In the genomic region with DNA sequence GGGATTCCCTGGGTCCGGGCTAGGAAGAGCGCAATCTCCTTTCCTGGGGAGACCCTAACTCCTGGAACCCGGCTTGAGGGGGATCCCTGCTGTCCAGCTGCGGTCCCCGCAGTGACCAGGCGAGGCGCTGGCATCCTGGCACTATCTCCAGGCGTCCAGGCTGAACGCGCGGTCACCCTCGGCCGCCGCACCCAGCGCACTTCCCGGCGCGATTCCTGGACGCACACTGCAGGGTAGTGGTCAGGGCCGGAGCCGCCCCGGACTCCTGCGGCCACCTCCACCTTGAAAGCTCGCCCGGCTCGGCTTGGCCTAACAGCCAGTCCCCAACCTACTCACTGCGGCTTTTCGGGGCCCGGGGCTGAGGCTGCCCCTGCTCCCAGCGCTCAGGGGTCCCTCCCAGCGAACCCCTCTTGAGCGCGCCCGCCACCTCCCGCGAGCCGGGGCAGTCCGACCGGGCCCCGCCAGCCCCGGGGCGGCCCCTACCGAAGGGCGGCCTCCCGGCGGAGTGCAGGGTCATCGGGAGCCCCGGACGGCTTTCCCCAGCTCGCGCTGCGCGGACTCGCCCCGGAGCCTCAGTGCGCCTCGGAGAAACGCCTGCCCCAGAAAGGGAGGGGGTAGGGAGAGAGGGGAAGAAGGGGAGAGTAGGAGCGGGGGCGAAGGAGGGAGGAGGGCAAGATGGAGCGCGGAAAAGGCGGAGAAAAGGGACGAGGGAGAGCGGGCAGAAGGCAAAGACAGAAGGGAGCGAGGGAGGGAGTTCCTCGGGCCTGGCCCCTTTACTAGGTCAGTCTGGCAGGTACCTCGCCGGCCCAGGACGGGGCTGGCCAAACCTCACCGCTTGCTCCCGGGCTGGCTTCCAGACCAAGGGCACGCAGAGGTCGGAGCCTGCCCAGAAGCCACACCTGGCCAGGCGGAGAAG, we compare ENCODE assay signal across 8 cellular contexts. TPM values are rescaled to one million over a fixed set of nuclear protein-coding genes. Genes with fewer than 3 reads are reported as not detected.
A peak's percentile ranks its signal among the peaks of the same experiment; 100 is the strongest.
DNase-seq lines count a peak whose midpoint lies in the region; ATAC-seq and TF ChIP-seq lines count a peak whose summit lies in the region.

No MANE protein-coding gene starts in this region.

- H3K27me3 Mint-ChIP-seq in CD8-positive, alpha-beta memory T cell = peaks cover 22 to 47% of the 10 kb centered on the region in 2 donors

- H3K4me3 ChIP-seq in duodenal mucosa (ENCODE audit: low read depth in 1 of 2, low read length in 2 of 2) (peak overlapping the region; percentile 66 to 77), lower lobe of right lung (peak overlapping the region; percentile 66)
- H3K4me3 ChIP-seq in CD8-positive, alpha-beta memory T cell (ENCODE audit: low read length) = no peak overlapping the region

- H3K9me3 ChIP-seq in duodenal mucosa (ENCODE audit: control insufficient read depth in 1 of 2, low read length in 2 of 2) = no peaks in the 10 kb centered on the region
- H3K9me3 ChIP-seq in lower lobe of right lung = no peaks in the 10 kb centered on the region
- H3K9me3 ChIP-seq in CD8-positive, alpha-beta memory T cell (ENCODE audit: low read length) = no peaks in the 10 kb centered on the region

- H3K36me3 ChIP-seq in duodenal mucosa (ENCODE audit: control insufficient read depth in 1 of 2, insufficient read depth in 2 of 2, low read length in 2 of 2) (no peaks in the 10 kb centered on the region), lower lobe of right lung (no peaks in the 10 kb centered on the region)
- no peaks in the 10 kb centered on the region for H3K36me3 ChIP-seq in CD8-positive, alpha-beta memory T cell (ENCODE audit: insufficient read depth, low read length)

- H3K27me3 ChIP-seq in duodenal mucosa (ENCODE audit: control insufficient read depth in 1 of 2, insufficient read depth in 2 of 2, low read length in 2 of 2) (no peaks in the 10 kb centered on the region), lower lobe of right lung (ENCODE audit: low read depth) (peaks cover 16% of the 10 kb centered on the region)
- peaks cover 3% of the 10 kb centered on the region for H3K27me3 ChIP-seq in CD8-positive, alpha-beta memory T cell (ENCODE audit: insufficient read depth, low read length, poor library complexity, severe bottlenecking)

- intact Hi-C loops in lower lobe of right lung (cut with DNase I) = no loop called here

- POLR2A ChIA-PET in CD8-positive, alpha-beta memory T cell (lab: Charles Lee) = no interaction called here

- peak; percentile 68 for ATAC-seq in GM21381 (IDR thresholded peaks at IDR 0.05; ENCODE audit: unreplicated experiment)
- peak; percentile 86 to 88 for ATAC-seq in lower lobe of right lung

- no peaks in the 10 kb centered on the region for H3K36me3 Mint-ChIP-seq in CD8-positive, alpha-beta memory T cell

- peaks cover 33 to 39% of the 10 kb centered on the region in 2 donors for H3K4me1 ChIP-seq in duodenal mucosa (ENCODE audit: control insufficient read depth in 1 of 2, insufficient read depth in 2 of 2, low read length in 2 of 2)
- peaks cover 26% of the 10 kb centered on the region for H3K4me1 ChIP-seq in lower lobe of right lung
- no peaks in the 10 kb centered on the region for H3K4me1 ChIP-seq in CD8-positive, alpha-beta memory T cell (ENCODE audit: insufficient read depth, low read length)

- H3K9ac ChIP-seq in duodenal mucosa (ENCODE audit: low read depth in 1 of 2, low read length in 2 of 2) = peak overlapping the region; percentile 62 to 79

- H3K27ac ChIP-seq in duodenal mucosa (ENCODE audit: low read depth, low read length) (peak overlapping the region; percentile 76), lower lobe of right lung (peak overlapping the region; percentile 84), temporal lobe (ENCODE audit: low read depth, low read length) (peak overlapping the region; percentile 23)
- no peak overlapping the region for H3K27ac ChIP-seq in CD8-positive, alpha-beta memory T cell (ENCODE audit: low read depth, low read length)

- DNase-seq in C1 segment of cervical spinal cord (lab: John Stamatoyannopoulos, UW) (peak in 10 of 14 donors; percentile 7 to 61 (median 28)), NCI-H2171 treated with DMSO at 0.1 percent for 48 hours (lab: John Stamatoyannopoulos, UW) (peak; percentile 60), lower lobe of right lung (peak; percentile 80), DMS153 (lab: John Stamatoyannopoulos, UW) (no peak)
- no peak for DNase-seq in CD8-positive, alpha-beta memory T cell

- CTCF ChIA-PET in CD8-positive, alpha-beta memory T cell (lab: Charles Lee) = no interaction called here

- TF ChIP-seq CTCF in lower lobe of right lung (IDR thresholded peaks at IDR 0.05) = peak; percentile 67

- no peak overlapping the region for H3K4me3 Mint-ChIP-seq in CD8-positive, alpha-beta memory T cell

- peak overlapping the region in 1 of 8 donors; percentile 29 for H3K27ac Mint-ChIP-seq in CD8-positive, alpha-beta memory T cell

- peaks cover 0 to 5% (median 0%) of the 10 kb centered on the region in 3 donors for H3K4me1 Mint-ChIP-seq in CD8-positive, alpha-beta memory T cell

- H3K9me3 Mint-ChIP-seq in CD8-positive, alpha-beta memory T cell = no peaks in the 10 kb centered on the region

RNA-seq across cellular contexts. Expression of a gene that starts 1.0 kb away (rescaled TPM):
- total RNA-seq in lower lobe of right lung = 3.4 TPM
- total RNA-seq in temporal lobe = 0.49 TPM
- not detected for total RNA-seq in CD8-positive, alpha-beta memory T cell
- not detected for polyA plus RNA-seq in CD8-positive, alpha-beta memory T cell

RNA-seq across cellular contexts. Expression of a gene that starts 53.8 kb away (rescaled TPM):
- not detected for total RNA-seq in lower lobe of right lung
- total RNA-seq in temporal lobe = not detected
- total RNA-seq in CD8-positive, alpha-beta memory T cell = not detected
- not detected for polyA plus RNA-seq in CD8-positive, alpha-beta memory T cell

Comparison
In these comparisons a context has a peak if more than half of its experiments do, and no peak if none do; other contexts are left out.
1. DNase-seq: peak in C1 segment of cervical spinal cord (10 of 14), NCI-H2171 treated with DMSO at 0.1 percent for 48 hours (single experiment) and lower lobe of right lung (single experiment); none in DMS153 (single experiment) and CD8-positive, alpha-beta memory T cell (0 of 5).